ENCODE assay signal across 8 cellular contexts in the genomic region with DNA sequence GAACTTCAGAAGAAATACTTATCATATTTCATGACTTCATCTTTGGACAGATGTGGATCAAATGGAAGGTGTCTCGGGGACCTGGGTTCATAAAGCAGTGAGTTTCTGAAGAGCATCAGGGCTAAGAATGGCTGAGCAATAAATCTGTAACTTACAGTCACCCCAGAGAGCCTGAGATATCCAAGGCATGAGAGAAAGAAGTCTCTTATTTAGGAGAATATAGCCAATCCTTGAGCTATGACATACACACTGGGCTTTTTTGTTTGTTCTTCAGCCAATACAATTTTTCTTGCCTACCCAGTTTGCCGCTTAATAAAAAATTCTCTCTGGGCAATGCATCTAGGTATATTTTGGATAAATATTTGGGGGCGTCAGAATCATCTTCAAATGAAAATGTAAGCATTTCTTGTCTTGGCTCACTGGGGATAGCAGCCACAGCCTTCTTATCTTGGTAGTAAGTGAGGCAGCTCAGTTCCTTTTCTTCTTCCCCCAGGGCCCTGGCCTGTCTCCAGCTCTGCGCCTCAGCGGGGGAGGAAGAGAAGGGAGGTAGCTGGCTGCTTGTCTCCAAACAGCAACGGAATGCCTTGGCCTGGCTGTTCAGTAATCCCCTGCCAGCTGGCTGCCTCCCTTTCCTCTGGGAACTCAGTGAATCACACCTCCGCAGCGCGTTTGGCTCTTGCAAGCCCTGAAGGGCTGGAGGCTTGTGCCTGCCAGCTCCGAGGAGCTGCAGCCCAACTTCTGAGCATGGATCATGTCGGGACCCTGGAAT.
DNase-seq lines count a peak whose midpoint lies in the region; ATAC-seq, FAIRE-seq and TF ChIP-seq lines count a peak whose summit lies in the region.

No MANE protein-coding gene starts in this region.

- H3K9ac ChIP-seq in H9 (ENCODE audit: extremely low read depth, insufficient read length, low read length), result no peak overlapping the region

- H2BK12ac ChIP-seq in H9 (ENCODE audit: insufficient read length, low read depth, low read length), result no peak overlapping the region

- H3K56ac ChIP-seq in H9 (ENCODE audit: insufficient read length, low read depth, low read length), result no peak overlapping the region

- H3T11ph ChIP-seq in H9 (ENCODE audit: low read length), result no peak overlapping the region

- no peak overlapping the region for H2BK20ac ChIP-seq in H9 (ENCODE audit: low read depth, low read length, poor library complexity, severe bottlenecking)

- H3K4me2 ChIP-seq in H9 (ENCODE audit: insufficient read depth, insufficient read length, low read length), result no peak overlapping the region

- no peak overlapping the region; the same call in 1 of the 2 replicates for H3K14ac ChIP-seq in H9 (ENCODE audit: insufficient read depth, low read length)

- H2BK120ac ChIP-seq in H9 (ENCODE audit: low read depth, low read length, poor library complexity, severe bottlenecking), result no peak overlapping the region

- no peak overlapping the region for H4K5ac ChIP-seq in H9 (ENCODE audit: insufficient read length, low read depth, low read length)

- H3K4ac ChIP-seq in H9 (ENCODE audit: low read depth, low read length), result no peak overlapping the region

- peak; percentile 88 for FAIRE-seq in pancreas (lab: Jason Lieb, UNC)

- H2AFZ ChIP-seq in H9 (ENCODE audit: low read length), result no peak overlapping the region

- H2AK5ac ChIP-seq in H9 (ENCODE audit: insufficient read length, low read length), result no peak overlapping the region

- H3K4me1 Mint-ChIP-seq in H9, result peaks cover 30 to 31% of the 10 kb centered on the region in 2 experiments

- H3K9me3 Mint-ChIP-seq in H9, result no peaks in the 10 kb centered on the region

- H3K4me1 ChIP-seq in H9 (ENCODE audit: insufficient read depth, low read length), result no peaks in the 10 kb centered on the region; the same call in 1 of the 2 replicates
- H3K4me1 ChIP-seq in pancreas, result peaks cover 5 to 6% (median 6%) of the 10 kb centered on the region in 3 donors

- no CpG with 5 or more reads among the region's 11 CpGs for WGBS in H9 (ENCODE audit: extremely low coverage, insufficient read length, low lambda C conversion rate)
- 14 to 21% methylated on average over 10 to 11 of the region's 11 CpGs for WGBS in pancreas, 2 donors

- H3K27ac Mint-ChIP-seq in H9, result no peak overlapping the region

- H3K4me3 ChIP-seq in pancreas, result no peak overlapping the region

- peak overlapping the region in 1 of 2 experiments; percentile 12; a peak in 1 of 5 replicates for H3K4me3 Mint-ChIP-seq in H9

- no peaks in the 10 kb centered on the region for H3K79me1 ChIP-seq in H9 (ENCODE audit: insufficient read depth, low read depth, low read length, poor library complexity, severe bottlenecking)

- H3K23me2 ChIP-seq in H9 (ENCODE audit: insufficient read length, low read depth, low read length, poor library complexity, severe bottlenecking), result no peaks in the 10 kb centered on the region

- H3K36me3 ChIP-seq in pancreas, result no peaks in the 10 kb centered on the region

- H3K9me3 ChIP-seq in H9 (ENCODE audit: control insufficient read depth, low read depth, low read length), result no peaks in the 10 kb centered on the region
- H3K9me3 ChIP-seq in pancreas, result no peaks in the 10 kb centered on the region

- no peaks in the 10 kb centered on the region for H3K79me2 ChIP-seq in H9 (ENCODE audit: insufficient read depth, low read length)

- H3K27ac ChIP-seq in H9 (ENCODE audit: insufficient read length, low read depth, low read length) (no peak overlapping the region), pancreas (no peak overlapping the region)

- H3K18ac ChIP-seq in H9 (ENCODE audit: insufficient read length, low read depth, low read length), result peak overlapping the region; percentile 4

- H3K27me3 ChIP-seq in H9 (ENCODE audit: insufficient read depth, low read length), result no peaks in the 10 kb centered on the region
- H3K27me3 ChIP-seq in pancreas, result peaks cover 0 to 2% (median 0%) of the 10 kb centered on the region in 4 donors

- no peak overlapping the region for H4K8ac ChIP-seq in H9 (replicated peaks; ENCODE audit: insufficient read length, low read depth, low read length)

- no peak overlapping the region for H3K23ac ChIP-seq in H9 (ENCODE audit: insufficient read length, low read depth, low read length)

- no peaks in the 10 kb centered on the region for H4K20me1 ChIP-seq in H9 (ENCODE audit: control insufficient read depth, insufficient read depth, insufficient read length)

- DNase-seq in H9 (peak; percentile 76), UCSD-AML1 (lab: John Stamatoyannopoulos, UW; ENCODE audit: unreplicated experiment) (peak; percentile 72), globus pallidus (ENCODE audit: low spot score) (peak; percentile 79), pancreas (peak; percentile 75 to 88 (median 81)), NAMALWA (ENCODE audit: low spot score) (no peak), NCI-H345 treated with DMSO at 0.1 percent for 48 hours (lab: John Stamatoyannopoulos, UW; ENCODE audit: unreplicated experiment) (no peak)

- TF ChIP-seq CTCF in H9 (conservative IDR thresholded peaks at IDR 0.05) (no peak), pancreas (IDR thresholded peaks at IDR 0.05) (no peak)

- ATAC-seq in pancreas (peak; percentile 95 to 97 (median 96)), GM21390 (IDR thresholded peaks at IDR 0.05; ENCODE audit: unreplicated experiment) (no peak)
- ATAC-seq in activated CD4-positive, CD25-positive, alpha-beta regulatory T cell treated with anti-CD3 and anti-CD28 coated beads, Interleukin-2, amount 50 U/mL, for 24 hours, result no peak

- H2BK15ac ChIP-seq in H9 (ENCODE audit: low read depth, low read length), result no peak overlapping the region

- H3K27me3 Mint-ChIP-seq in H9 (ENCODE audit: low read depth), result peaks cover 2% of the 10 kb centered on the region

- no peak overlapping the region for H4K91ac ChIP-seq in H9 (ENCODE audit: insufficient read length, low read depth, low read length)

- no peak overlapping the region for H2BK5ac ChIP-seq in H9 (ENCODE audit: insufficient read length, low read length)

- no peaks in the 10 kb centered on the region for H3K36me3 Mint-ChIP-seq in H9 (ENCODE audit: insufficient read depth in 1 of 3, low read depth in 3 of 3)

- intact Hi-C loops in pancreas (cut with DNase I), result no loop called here

Comparison
In these comparisons a context has a peak if more than half of its experiments do, and no peak if none do; other contexts are left out.
1. DNase-seq: peak in H9 (single experiment), UCSD-AML1 (single experiment), globus pallidus (single experiment) and pancreas (6 of 6); none in NAMALWA (single experiment) and NCI-H345 treated with DMSO at 0.1 percent for 48 hours (single experiment).
2. ATAC-seq: peak in pancreas (4 of 4); none in activated CD4-positive, CD25-positive, alpha-beta regulatory T cell treated with anti-CD3 and anti-CD28 coated beads, Interleukin-2, amount 50 U/mL, for 24 hours (0 of 2) and GM21390 (single experiment).